ENCODE assay signal across 23 cellular contexts in genomic region chr2:236726701-236727450, GRCh38.
DNase-seq lines count a peak whose midpoint lies in the region; ATAC-seq, FAIRE-seq and TF ChIP-seq lines count a peak whose summit lies in the region.
"Had no signal": no experiment of that assay in that cellular context is flagged by ENCODE, and none has a peak within 500 bp of the region (broad histone marks: within the 10 kb centered on the region; RNA-seq: fewer than 3 reads in every experiment).

No MANE protein-coding gene starts in this region.

- peak overlapping the region; percentile 76 for H3K14ac ChIP-seq in trophoblast cell (ENCODE audit: low read length)

- H3K79me2 ChIP-seq in K562 (ENCODE audit: control insufficient read depth, insufficient read depth, low read length) (no peaks in the 10 kb centered on the region), trophoblast cell (ENCODE audit: control insufficient read depth, insufficient read depth, low read length, poor library complexity) (peaks cover 6% of the 10 kb centered on the region)

- H2BK12ac ChIP-seq in trophoblast cell (ENCODE audit: low read length), result peak overlapping the region; percentile 72

- H2AFZ ChIP-seq in K562 (ENCODE audit: low read depth, low read length) (no peak overlapping the region), trophoblast cell (ENCODE audit: insufficient read depth, low read length, poor library complexity) (no peak overlapping the region)

- no peaks in the 10 kb centered on the region for H3K36me3 ChIP-seq in SK-N-MC (ENCODE audit: insufficient read depth, low read length)
- H3K36me3 ChIP-seq in K562 (ENCODE audit: control insufficient read depth, insufficient read depth, low read length), result no peaks in the 10 kb centered on the region
- H3K36me3 ChIP-seq in trophoblast cell (ENCODE audit: control insufficient read depth in 1 of 2, insufficient read depth in 2 of 2, low read length in 2 of 2), result no peaks in the 10 kb centered on the region

- POLR2A ChIA-PET in K562 (lab: Yijun Ruan, JAX), result no interaction called here
- POLR2A ChIA-PET in activated CD8-positive, alpha-beta T cell treated with anti-CD3 and anti-CD28 coated beads, Interleukin-2, amount 10 ng/mL, durations not matched to agents 7 days and 5 days (lab: Charles Lee), result no interaction called here

- H3K79me1 ChIP-seq in trophoblast cell (ENCODE audit: low read length), result peaks cover 27% of the 10 kb centered on the region

- CTCF ChIA-PET in activated naive CD4-positive, alpha-beta T cell treated with anti-CD3 and anti-CD28 coated beads, Interleukin-2, amount 10 ng/mL, durations not matched to agents 7 days and 5 days (lab: Charles Lee), result no interaction called here
- CTCF ChIA-PET in activated naive CD4-positive, alpha-beta T cell treated with anti-CD3 and anti-CD28 coated beads for 36 hours (lab: Charles Lee), result no interaction called here
- CTCF ChIA-PET in K562 (lab: Yijun Ruan, JAX; ENCODE audit: low intra/inter-chr PET ratio), result no interaction called here
- CTCF ChIA-PET in activated CD8-positive, alpha-beta T cell treated with anti-CD3 and anti-CD28 coated beads, Interleukin-2, amount 10 ng/mL, durations not matched to agents 7 days and 5 days (lab: Charles Lee), result interaction anchor here (0.8 kb wide), 1 partner anchor 299 kb away, joined by 3 read pairs; no protein-coding TSS in a partner anchor

- peak overlapping the region; percentile 46 for H3K27ac Mint-ChIP-seq in activated naive CD4-positive, alpha-beta T cell treated with anti-CD3 and anti-CD28 coated beads, Interleukin-2, amount 10 ng/mL, durations not matched to agents 7 days and 5 days
- no peak overlapping the region for H3K27ac Mint-ChIP-seq in activated naive CD4-positive, alpha-beta T cell treated with anti-CD3 and anti-CD28 coated beads for 36 hours
- no peak overlapping the region for H3K27ac Mint-ChIP-seq in activated CD8-positive, alpha-beta T cell treated with anti-CD3 and anti-CD28 coated beads, Interleukin-2, amount 10 ng/mL, durations not matched to agents 7 days and 5 days
- H3K27ac Mint-ChIP-seq: CD4-positive, alpha-beta memory T cell had no signal

- no peak for TF ChIP-seq EP300 in K562 (IDR thresholded peaks at IDR 0.05; ENCODE audit: low read length)

- H2AK5ac ChIP-seq in trophoblast cell (ENCODE audit: low read length), result peak overlapping the region; percentile 94

- intact Hi-C loops in activated naive CD4-positive, alpha-beta T cell treated with anti-CD3 and anti-CD28 coated beads for 36 hours (cut with micrococcal nuclease), result no loop called here
- intact Hi-C loops in K562 (cut with micrococcal nuclease), result no loop called here

- no peak for DNase-seq in activated naive CD4-positive, alpha-beta T cell treated with anti-CD3 and anti-CD28 coated beads, Interleukin-2, amount 10 ng/mL, durations not matched to agents 7 days and 5 days
- DNase-seq in activated naive CD4-positive, alpha-beta T cell treated with anti-CD3 and anti-CD28 coated beads for 36 hours, result no peak
- DNase-seq in SK-N-MC (ENCODE audit: low read depth, low spot score) (peak; percentile 73), K562 (ENCODE audit: extremely low read depth in 1 of 4, low spot score in 3 of 4) (no peak), trophoblast cell (no peak), AML-193 (lab: John Stamatoyannopoulos, UW) (no peak), middle frontal gyrus (ENCODE audit: extremely low spot score, low spot score) (no peak)
- DNase-seq in activated CD8-positive, alpha-beta T cell treated with anti-CD3 and anti-CD28 coated beads, Interleukin-2, amount 10 ng/mL, durations not matched to agents 7 days and 5 days, result no peak
- DNase-seq: ACHN; C1 segment of cervical spinal cord; Calu3; CD4-positive, alpha-beta memory T cell; COR-L47; DMS53; DMS79 treated with DMSO at 0.1 percent for 48 hours; GF-D8; GOT3; H7; HCEC 1CT had no signal

- no peaks in the 10 kb centered on the region for H4K20me1 ChIP-seq in K562 (replicated peaks; ENCODE audit: control insufficient read depth, insufficient read depth, low read length)

- no peaks in the 10 kb centered on the region for H3K9me3 Mint-ChIP-seq in activated naive CD4-positive, alpha-beta T cell treated with anti-CD3 and anti-CD28 coated beads, Interleukin-2, amount 10 ng/mL, durations not matched to agents 7 days and 5 days
- H3K9me3 Mint-ChIP-seq in activated naive CD4-positive, alpha-beta T cell treated with anti-CD3 and anti-CD28 coated beads for 36 hours, result no peaks in the 10 kb centered on the region
- no peaks in the 10 kb centered on the region for H3K9me3 Mint-ChIP-seq in activated CD8-positive, alpha-beta T cell treated with anti-CD3 and anti-CD28 coated beads, Interleukin-2, amount 10 ng/mL, durations not matched to agents 7 days and 5 days (ENCODE audit: insufficient read depth)
- H3K9me3 Mint-ChIP-seq: CD4-positive, alpha-beta memory T cell had no signal

- no peak for TF ChIP-seq RAD21 in K562 (CRISPR knock-in tag; conservative IDR thresholded peaks at IDR 0.05 in 1 of 2, IDR thresholded peaks at IDR 0.05 in 1 of 2)

- H3K27ac ChIP-seq in SK-N-MC, result no peak overlapping the region
- H3K27ac ChIP-seq in K562 (ENCODE audit: extremely low read depth, low read depth, low read length), result no peak overlapping the region
- no peak overlapping the region for H3K27ac ChIP-seq in trophoblast cell (ENCODE audit: low read depth, low read length)
- H3K27ac ChIP-seq: 22Rv1 had no signal

- in situ Hi-C loops in K562 (cut with MboI), result no loop called here

- H4K8ac ChIP-seq in trophoblast cell (ENCODE audit: low read depth, low read length), result no peak overlapping the region

- ATAC-seq in K562, result no peak
- no peak for ATAC-seq in activated CD8-positive, alpha-beta T cell treated with anti-CD3 and anti-CD28 coated beads, Interleukin-2, amount 10 ng/mL, durations not matched to agents 7 days and 5 days

- no peaks in the 10 kb centered on the region for H3K4me1 Mint-ChIP-seq in activated naive CD4-positive, alpha-beta T cell treated with anti-CD3 and anti-CD28 coated beads, Interleukin-2, amount 10 ng/mL, durations not matched to agents 7 days and 5 days
- H3K4me1 Mint-ChIP-seq in activated naive CD4-positive, alpha-beta T cell treated with anti-CD3 and anti-CD28 coated beads for 36 hours (ENCODE audit: low read depth), result no peaks in the 10 kb centered on the region
- H3K4me1 Mint-ChIP-seq in activated CD8-positive, alpha-beta T cell treated with anti-CD3 and anti-CD28 coated beads, Interleukin-2, amount 10 ng/mL, durations not matched to agents 7 days and 5 days (ENCODE audit: low read depth), result no peaks in the 10 kb centered on the region
- H3K4me1 Mint-ChIP-seq: CD4-positive, alpha-beta memory T cell had no signal

- no peak for FAIRE-seq in K562 (lab: Jason Lieb, UNC)
- FAIRE-seq: A204.1, GM12891, GM18507 had no signal

- no peak overlapping the region for H3K23ac ChIP-seq in trophoblast cell (ENCODE audit: low read length)

- no peak for TF ChIP-seq POLR2A in K562 (conservative IDR thresholded peaks at IDR 0.05)

- H4K91ac ChIP-seq in trophoblast cell (ENCODE audit: low read depth, low read length), result peak overlapping the region; percentile 72

- H3K4me3 ChIP-seq in SK-N-MC (0 out of 2 replicates have a peak overlapping the region, but pooled peaks have one; percentile 22), K562 (no peak overlapping the region), trophoblast cell (ENCODE audit: low read depth, low read length) (no peak overlapping the region)

- TF ChIP-seq CTCF in K562 (IDR thresholded peaks at IDR 0.05 in 2 of 3, conservative IDR thresholded peaks at IDR 0.05 in 1 of 3; ENCODE audit: insufficient read depth in 2 of 3, low read depth in 1 of 3, low read length in 3 of 3), result no peak

- no peaks in the 10 kb centered on the region for H3K27me3 Mint-ChIP-seq in activated naive CD4-positive, alpha-beta T cell treated with anti-CD3 and anti-CD28 coated beads, Interleukin-2, amount 10 ng/mL, durations not matched to agents 7 days and 5 days
- H3K27me3 Mint-ChIP-seq in activated naive CD4-positive, alpha-beta T cell treated with anti-CD3 and anti-CD28 coated beads for 36 hours (ENCODE audit: low read depth), result peaks cover 3% of the 10 kb centered on the region
- H3K27me3 Mint-ChIP-seq in activated CD8-positive, alpha-beta T cell treated with anti-CD3 and anti-CD28 coated beads, Interleukin-2, amount 10 ng/mL, durations not matched to agents 7 days and 5 days (ENCODE audit: low read depth), result no peaks in the 10 kb centered on the region

- H3K4ac ChIP-seq in trophoblast cell (ENCODE audit: low read depth, low read length), result peak overlapping the region; percentile 16

- H2BK120ac ChIP-seq in trophoblast cell (ENCODE audit: insufficient read depth, low read length, poor library complexity), result peak overlapping the region; percentile 26

- H3K27me3 ChIP-seq in K562 (ENCODE audit: control insufficient read depth in 2 of 2, insufficient read depth in 2 of 2, low read length in 2 of 2) (peaks cover 2 to 26% of the 10 kb centered on the region in 2 experiments; a peak in 4 of 5 replicates), trophoblast cell (ENCODE audit: insufficient read depth, low read length) (no peaks in the 10 kb centered on the region)

- H2BK5ac ChIP-seq in trophoblast cell (ENCODE audit: low read depth, low read length, poor library complexity), result peak overlapping the region; percentile 42

- BruUV-seq in K562 (replicated peaks; lab: Mats Ljungman, UMichigan), result no TSS peak

- H3K9me1 ChIP-seq in K562 (ENCODE audit: control insufficient read depth, insufficient read depth, low read length), result no peaks in the 10 kb centered on the region

- H3K4me2 ChIP-seq in K562 (ENCODE audit: insufficient read depth, low read length), result no peak overlapping the region
- no peak overlapping the region for H3K4me2 ChIP-seq in trophoblast cell (ENCODE audit: low read length)

- H3K4me1 ChIP-seq in K562 (replicated peaks in 1 of 2; ENCODE audit: control insufficient read depth in 2 of 2, insufficient read depth in 2 of 2, low read length in 2 of 2) (no peaks in the 10 kb centered on the region; a peak in 1 of 5 replicates), trophoblast cell (ENCODE audit: control insufficient read depth in 1 of 2, insufficient read depth in 2 of 2, low read length in 2 of 2) (peaks cover 20 to 27% of the 10 kb centered on the region in 2 experiments)

- H3K18ac ChIP-seq in trophoblast cell (ENCODE audit: low read length), result peak overlapping the region; percentile 63

- no peak overlapping the region for H3K4me3 Mint-ChIP-seq in activated naive CD4-positive, alpha-beta T cell treated with anti-CD3 and anti-CD28 coated beads, Interleukin-2, amount 10 ng/mL, durations not matched to agents 7 days and 5 days
- no peak overlapping the region for H3K4me3 Mint-ChIP-seq in activated naive CD4-positive, alpha-beta T cell treated with anti-CD3 and anti-CD28 coated beads for 36 hours
- H3K4me3 Mint-ChIP-seq in activated CD8-positive, alpha-beta T cell treated with anti-CD3 and anti-CD28 coated beads, Interleukin-2, amount 10 ng/mL, durations not matched to agents 7 days and 5 days, result no peak overlapping the region
- H3K4me3 Mint-ChIP-seq: CD4-positive, alpha-beta memory T cell had no signal

- WGBS in K562 (ENCODE audit: insufficient coverage, low coverage, missing lambda C conversion rate), result 2% methylated on average over 13 of the region's 20 CpGs
- WGBS in trophoblast cell (ENCODE audit: extremely low coverage, insufficient coverage, insufficient read length), result no CpG with 5 or more reads among the region's 20 CpGs

- no peak overlapping the region for H4K12ac ChIP-seq in trophoblast cell (ENCODE audit: low read depth, low read length)

- no peaks in the 10 kb centered on the region for H3K36me3 Mint-ChIP-seq in activated naive CD4-positive, alpha-beta T cell treated with anti-CD3 and anti-CD28 coated beads, Interleukin-2, amount 10 ng/mL, durations not matched to agents 7 days and 5 days
- H3K36me3 Mint-ChIP-seq in activated naive CD4-positive, alpha-beta T cell treated with anti-CD3 and anti-CD28 coated beads for 36 hours (ENCODE audit: low read depth), result no peaks in the 10 kb centered on the region
- no peaks in the 10 kb centered on the region for H3K36me3 Mint-ChIP-seq in activated CD8-positive, alpha-beta T cell treated with anti-CD3 and anti-CD28 coated beads, Interleukin-2, amount 10 ng/mL, durations not matched to agents 7 days and 5 days (ENCODE audit: low read depth)
- H3K36me3 Mint-ChIP-seq: CD4-positive, alpha-beta memory T cell had no signal

- H3K9ac ChIP-seq in SK-N-MC (ENCODE audit: insufficient read length) (no peak overlapping the region), K562 (ENCODE audit: insufficient read depth in 1 of 2, low read depth in 2 of 2, low read length in 2 of 2) (no peak overlapping the region), trophoblast cell (ENCODE audit: low read length) (no peak overlapping the region)

- no peaks in the 10 kb centered on the region for H3K9me3 ChIP-seq in SK-N-MC (ENCODE audit: low read depth, low read length)
- no peaks in the 10 kb centered on the region for H3K9me3 ChIP-seq in K562 (replicated peaks; ENCODE audit: control insufficient read depth, insufficient read depth, low read depth, low read length)
- peaks cover 2% of the 10 kb centered on the region for H3K9me3 ChIP-seq in trophoblast cell (ENCODE audit: insufficient read depth, low read depth, low read length)
